1 cellular context compared by ENCODE assay signal in the genomic region with DNA sequence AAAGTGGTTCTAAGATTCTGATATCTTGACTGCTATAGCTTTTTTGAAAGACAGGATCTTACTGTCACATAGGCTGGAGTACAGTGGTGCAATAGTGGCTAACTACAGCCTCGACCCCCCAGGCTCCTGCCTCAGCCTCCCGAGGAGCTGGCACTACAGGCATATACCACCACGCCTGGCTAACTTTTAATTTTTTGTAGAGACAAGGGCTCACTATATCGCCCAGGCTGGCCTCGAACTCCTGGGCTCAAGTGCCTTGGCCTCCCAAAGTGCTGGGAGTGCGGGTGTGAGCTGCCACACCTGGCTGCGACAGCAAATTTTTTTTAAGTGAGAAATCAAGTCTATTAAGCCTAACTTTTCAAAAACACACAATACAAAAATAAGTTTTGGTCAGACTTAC.
TF ChIP-seq lines count a peak whose summit lies in the region.

No MANE protein-coding gene starts in this region.

TF ChIP-seq in GM23338, 12 proteins besides CTCF, POLR2A, EP300 and RAD21 (continued from another document):
- no peak for TF ChIP-seq REST (IDR thresholded peaks at IDR 0.05; ENCODE audit: unreplicated experiment)
- no peak for TF ChIP-seq JUNB (IDR thresholded peaks at IDR 0.05; ENCODE audit: unreplicated experiment)
- no peak for TF ChIP-seq ZNF331 (CRISPR knock-in tag; IDR thresholded peaks at IDR 0.05; ENCODE audit: low read depth)
- no peak for TF ChIP-seq EZH2phosphoT487 (IDR thresholded peaks at IDR 0.05; ENCODE audit: unreplicated experiment)
- no peak for TF ChIP-seq POLR2AphosphoS5 (IDR thresholded peaks at IDR 0.05; ENCODE audit: low read depth)
